In the genomic region with DNA sequence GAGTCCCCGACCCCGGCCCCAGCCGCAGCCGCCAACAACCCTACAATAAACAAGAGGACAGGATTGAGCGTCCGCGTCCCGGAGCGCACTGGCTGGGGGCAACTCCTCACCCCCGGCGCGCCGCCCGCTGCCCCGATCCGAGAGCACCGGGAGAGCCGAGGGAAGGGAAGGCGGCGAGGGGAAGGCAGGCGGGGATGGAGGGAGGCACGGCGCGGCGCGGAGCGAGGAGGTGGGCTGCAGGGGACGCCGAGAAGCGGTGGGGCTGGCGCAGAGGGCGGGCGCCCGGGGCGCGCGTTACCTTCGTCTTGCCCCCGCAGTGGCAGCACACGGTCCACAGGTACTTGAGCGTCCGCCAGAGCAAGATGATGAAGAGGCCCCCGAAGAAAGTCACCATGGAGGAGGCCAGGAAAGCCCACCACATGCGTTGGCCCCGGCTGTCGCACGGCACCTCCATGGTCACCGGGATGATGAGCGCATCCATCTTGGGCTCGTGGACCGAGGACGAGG, we compare ENCODE assay signal across 8 cellular contexts. TPM values are rescaled to one million over a fixed set of nuclear protein-coding genes. Genes with fewer than 3 reads are reported as not detected.
DNase-seq lines count a peak whose midpoint lies in the region; ATAC-seq, FAIRE-seq and TF ChIP-seq lines count a peak whose summit lies in the region.

No MANE protein-coding gene starts in this region.

- no peaks in the 10 kb centered on the region for H4K20me1 ChIP-seq in keratinocyte (ENCODE audit: control insufficient read depth, extremely low read depth, insufficient read depth, low read length)

- H3K4me3 ChIP-seq in keratinocyte (ENCODE audit: control insufficient read depth in 2 of 3, extremely low read depth in 1 of 3, insufficient read depth in 2 of 3, low read depth in 1 of 3, low read length in 3 of 3) (peak overlapping the region; percentile 57 to 79 (median 78)), subcutaneous abdominal adipose tissue (ENCODE audit: low read depth in 1 of 5, low read length in 5 of 5) (peak overlapping the region in 4 of 5 donors; percentile 47 to 64 (median 52))

- TF ChIP-seq CTCF in keratinocyte (optimal IDR thresholded peaks at IDR 0.05 in 1 of 3, IDR thresholded peaks at IDR 0.05 in 1 of 3, conservative IDR thresholded peaks at IDR 0.05 in 1 of 3; ENCODE audit: extremely low read depth in 1 of 3, insufficient read depth in 2 of 3, low read length in 3 of 3) (no peak), GM10248 (IDR thresholded peaks at IDR 0.05; ENCODE audit: control extremely low read depth, extremely low read depth, low read depth, missing control alignments) (no peak)

- H3K79me2 ChIP-seq in keratinocyte (ENCODE audit: control insufficient read depth, insufficient read depth, low read length): no peaks in the 10 kb centered on the region

- peak overlapping the region; percentile 82 for H3K27ac ChIP-seq in angular gyrus (ENCODE audit: low read depth, low read length)
- no peak overlapping the region for H3K27ac ChIP-seq in keratinocyte (ENCODE audit: control insufficient read depth, insufficient read depth, low read length)
- no peak overlapping the region for H3K27ac ChIP-seq in subcutaneous abdominal adipose tissue (ENCODE audit: low read depth, low read length)

- peaks cover 7% of the 10 kb centered on the region for H3K4me1 ChIP-seq in keratinocyte (ENCODE audit: control insufficient read depth, extremely low read depth, insufficient read depth, low read length)
- peaks cover 0 to 16% (median 4%) of the 10 kb centered on the region in 5 donors for H3K4me1 ChIP-seq in subcutaneous abdominal adipose tissue (ENCODE audit: control insufficient read depth in 5 of 5, insufficient read depth in 5 of 5, low read length in 5 of 5)

- no peaks in the 10 kb centered on the region for H3K9me1 ChIP-seq in keratinocyte (ENCODE audit: control insufficient read depth, extremely low read depth, insufficient read depth, low read length)

- dilution Hi-C loops in keratinocyte (cut with MboI; ENCODE audit: extremely low pct_ligation_motif_present, low sequenced_read_pairs): no loop called here

- POLR2A ChIA-PET in GM10248 (lab: Yijun Ruan, JAX): no interaction called here

- no peak for ATAC-seq in HG03521 (IDR thresholded peaks at IDR 0.05; ENCODE audit: unreplicated experiment)

- peak overlapping the region; percentile 88 for H3K4me2 ChIP-seq in keratinocyte (ENCODE audit: control insufficient read depth, extremely low read depth, insufficient read depth, low read depth, low read length)

- H3K9ac ChIP-seq in keratinocyte (ENCODE audit: control insufficient read depth, extremely low read depth, insufficient read depth, low read length) (peak overlapping the region; percentile 40), subcutaneous abdominal adipose tissue (ENCODE audit: low read length in 5 of 5) (no peak overlapping the region)

- peaks cover 17% of the 10 kb centered on the region for H3K27me3 ChIP-seq in keratinocyte (ENCODE audit: control insufficient read depth, extremely low read depth, insufficient read depth, low read length)
- peaks cover 31 to 47% (median 35%) of the 10 kb centered on the region in 5 donors for H3K27me3 ChIP-seq in subcutaneous abdominal adipose tissue (ENCODE audit: control insufficient read depth in 5 of 5, insufficient read depth in 4 of 5, low read length in 5 of 5)

- H3K9me3 ChIP-seq in keratinocyte (ENCODE audit: control insufficient read depth, low read depth, low read length) (no peaks in the 10 kb centered on the region), subcutaneous abdominal adipose tissue (ENCODE audit: control insufficient read depth in 5 of 5, low read length in 5 of 5) (no peaks in the 10 kb centered on the region)

- no peaks in the 10 kb centered on the region for H3K36me3 ChIP-seq in keratinocyte (ENCODE audit: control insufficient read depth in 2 of 2, extremely low read depth in 1 of 2, insufficient read depth in 2 of 2, low read length in 2 of 2)
- H3K36me3 ChIP-seq in subcutaneous abdominal adipose tissue (ENCODE audit: control insufficient read depth in 5 of 5, insufficient read depth in 5 of 5, low read length in 5 of 5): no peaks in the 10 kb centered on the region

- peak; percentile 28 to 70 for DNase-seq in NCI-H526 (lab: John Stamatoyannopoulos, UW)
- no peak for DNase-seq in NCI-H526 treated with DMSO at 0.1 percent for 48 hours (lab: John Stamatoyannopoulos, UW)
- DNase-seq in keratinocyte (ENCODE audit: low read depth, low spot score): no peak
- DNase-seq in GM10248 (ENCODE audit: extremely low spot score): no peak
- no peak for DNase-seq in stimulated activated naive CD4-positive, alpha-beta T cell (lab: John Stamatoyannopoulos, UW)

- CTCF ChIA-PET in GM10248 (lab: Yijun Ruan, JAX): no interaction called here

- no peak for FAIRE-seq in keratinocyte (lab: Jason Lieb, UNC)

- H2AFZ ChIP-seq in keratinocyte (ENCODE audit: control insufficient read depth, low read length): peak overlapping the region; percentile 89

RNA-seq across cellular contexts. Expression of a gene that starts 0.6 kb away (rescaled TPM):
- polyA plus RNA-seq in keratinocyte: 5.0 to 6.8 TPM (median 6.3 TPM) in 3 replicates
- 1.1 TPM for polyA plus RNA-seq in keratinocyte (2011; ENCODE audit: low read depth)
- polyA plus RNA-seq in keratinocyte (2011; cell fraction: cytosol; rRNA removed): 2.7 and 2.8 TPM in 2 replicates
- 4.7 and 8.1 TPM in 2 replicates for polyA plus RNA-seq in keratinocyte (2011; cell fraction: nucleus; rRNA removed)
- 2.9 and 5.4 TPM in 2 replicates for polyA plus RNA-seq in keratinocyte (2012; ENCODE audit: low replicate concordance)
- polyA minus RNA-seq in keratinocyte: 11.5 to 19.4 TPM (median 14.3 TPM) in 3 replicates
- 3.6 TPM for polyA minus RNA-seq in keratinocyte (2011; cell fraction: cytosol; rRNA and poly(A)+ RNA removed)
- polyA minus RNA-seq in keratinocyte (2011; cell fraction: nucleus; rRNA and poly(A)+ RNA removed): 8.5 and 18.3 TPM in 2 replicates

Comparison
In these comparisons a context has a peak if more than half of its experiments do, and no peak if none do; other contexts are left out.
1. DNase-seq: peak in NCI-H526 (2 of 2); none in NCI-H526 treated with DMSO at 0.1 percent for 48 hours (single experiment), keratinocyte (single experiment), GM10248 (single experiment) and stimulated activated naive CD4-positive, alpha-beta T cell (0 of 6).